Comparison of ENCODE assay signal across 9 cellular contexts in genomic region chr19:44943801-44944249, GRCh38. TPM values are rescaled to one million over a fixed set of nuclear protein-coding genes. Genes with fewer than 3 reads are reported as not detected.
DNase-seq lines count a peak whose midpoint lies in the region; ATAC-seq and TF ChIP-seq lines count a peak whose summit lies in the region.
"Had no signal": no experiment of that assay in that cellular context is flagged by ENCODE, and none has a peak within 500 bp of the region (broad histone marks: within the 10 kb centered on the region; RNA-seq: fewer than 3 reads in every experiment).

No MANE protein-coding gene starts in this region.

- H3K9me3 ChIP-seq in testis = no peaks in the 10 kb centered on the region

- 67 to 79% methylated on average over 10 of the region's 10 CpGs for WGBS in testis, 2 donors

- DNase-seq in GM19240 (ENCODE audit: insufficient read length, low spot score) = peak; percentile 75
- DNase-seq in MV-4-11 (lab: John Stamatoyannopoulos, UW) = peak; percentile 97
- peak; percentile 19 to 82 (median 62) for DNase-seq in head of caudate nucleus
- peak; percentile 51 for DNase-seq in testis
- DNase-seq in activated CD4-positive, alpha-beta T cell treated with anti-CD3 and anti-CD28 coated beads, Interleukin-2, amount 50 U/mL, for 48 hours = no peak

- ATAC-seq in HG03045 (IDR thresholded peaks at IDR 0.05; ENCODE audit: unreplicated experiment) (no peak), GM21528 (IDR thresholded peaks at IDR 0.05; ENCODE audit: low FRiP score, unreplicated experiment) (no peak), HG03460 (IDR thresholded peaks at IDR 0.05; ENCODE audit: unreplicated experiment) (no peak)

- no peak overlapping the region for H3K4me3 ChIP-seq in testis

- no peaks in the 10 kb centered on the region for H3K4me1 ChIP-seq in testis

- no peaks in the 10 kb centered on the region for H3K27me3 ChIP-seq in testis

- TF ChIP-seq POLR2A in testis (IDR thresholded peaks at IDR 0.05) = no peak

- intact Hi-C loops in head of caudate nucleus (cut with DNase I) = no loop called here
- intact Hi-C loops in testis (cut with DNase I; ENCODE audit: low total_unique reads) = no loop called here

- H3K27ac ChIP-seq in testis = no peak overlapping the region

- no peak for TF ChIP-seq CTCF in testis (IDR thresholded peaks at IDR 0.05)

- no peaks in the 10 kb centered on the region for H3K36me3 ChIP-seq in testis (ENCODE audit: low read depth, missing control alignments)

RNA-seq across cellular contexts. Expression of gene APOC4, which starts 1.8 kb away (rescaled TPM):
- total RNA-seq in testis = not detected
- polyA plus RNA-seq in testis (ENCODE audit: insufficient read depth, low read depth, low replicate concordance) = not detected
- total RNA-seq: kidney epithelial cell had no signal

RNA-seq across cellular contexts. Expression of gene APOC2, which starts 2.0 kb away (rescaled TPM):
- 1 to 10 TPM; 1.1 to 1.2 TPM for total RNA-seq in testis
- 2.9 TPM for polyA plus RNA-seq in testis (ENCODE audit: insufficient read depth, low read depth, low replicate concordance)
- total RNA-seq: kidney epithelial cell had no signal

RNA-seq across cellular contexts. Expression of gene CLPTM1, which starts 11.4 kb away (rescaled TPM):
- total RNA-seq in testis = 100 to 1,000 TPM; 198 to 204 TPM
- 179 TPM for polyA plus RNA-seq in testis (ENCODE audit: insufficient read depth, low read depth, low replicate concordance)

RNA-seq across cellular contexts. Expression of gene APOC1, which starts 29.4 kb away (rescaled TPM):
- 10 to 100 TPM in 1 of 2 donors, 1 to 10 TPM in 1; 9.4 to 43.9 TPM for total RNA-seq in testis
- 42.9 TPM for polyA plus RNA-seq in testis (ENCODE audit: insufficient read depth, low read depth, low replicate concordance)

RNA-seq across cellular contexts. Expression of gene APOE, which starts 38.2 kb away (rescaled TPM):
- 100 to 1,000 TPM; 215 to 494 TPM for total RNA-seq in testis
- 185 TPM for polyA plus RNA-seq in testis (ENCODE audit: insufficient read depth, low read depth, low replicate concordance)

Comparison
In these comparisons a context has a peak if more than half of its experiments do, and no peak if none do; other contexts are left out.
1. DNase-seq: peak in GM19240 (single experiment), MV-4-11 (single experiment), head of caudate nucleus (42 of 42) and testis (single experiment); none in activated CD4-positive, alpha-beta T cell treated with anti-CD3 and anti-CD28 coated beads, Interleukin-2, amount 50 U/mL, for 48 hours (0 of 2).